In genomic region chr16:29876578-29877249, GRCh38 we compare ENCODE assay signal across 8 cellular contexts. TPM values are rescaled to one million over a fixed set of nuclear protein-coding genes. Genes with fewer than 3 reads are reported as not detected.
DNase-seq lines count a peak whose midpoint lies in the region; ATAC-seq and TF ChIP-seq lines count a peak whose summit lies in the region.

No MANE protein-coding gene starts in this region.

- H3K27ac ChIP-seq in HL-60 (replicated peaks) (no peak overlapping the region), iPS DF 6.9 (ENCODE audit: low read length) (no peak overlapping the region)

- peaks cover 6% of the 10 kb centered on the region; the same call in 1 of the 2 replicates for H3K36me3 ChIP-seq in iPS DF 6.9 (ENCODE audit: control insufficient read depth, insufficient read depth, low read length)

- H3K27ac Mint-ChIP-seq in activated T-cell treated with anti-CD3 and anti-CD28 coated beads, Interleukin-2, amount 50 U/mL, for 72 hours = no peak overlapping the region
- H3K27ac Mint-ChIP-seq in stimulated activated memory B cell treated with anti-CD40 and anti-IgM and Interleukin-4, amounts not matched to agents 10 μg/mL and 1 μg/mL and 100 μg/mL, for 72 hours = no peak overlapping the region

- H3K4me3 Mint-ChIP-seq in activated T-cell treated with anti-CD3 and anti-CD28 coated beads, Interleukin-2, amount 50 U/mL, for 72 hours = peak overlapping the region; percentile 26 to 85
- peak overlapping the region; percentile 69 for H3K4me3 Mint-ChIP-seq in stimulated activated memory B cell treated with anti-CD40 and anti-IgM and Interleukin-4, amounts not matched to agents 10 μg/mL and 1 μg/mL and 100 μg/mL, for 72 hours

- H3K9me3 Mint-ChIP-seq in activated T-cell treated with anti-CD3 and anti-CD28 coated beads, Interleukin-2, amount 50 U/mL, for 72 hours = no peaks in the 10 kb centered on the region
- H3K9me3 Mint-ChIP-seq in stimulated activated memory B cell treated with anti-CD40 and anti-IgM and Interleukin-4, amounts not matched to agents 10 μg/mL and 1 μg/mL and 100 μg/mL, for 72 hours = no peaks in the 10 kb centered on the region

- no peaks in the 10 kb centered on the region for H3K36me3 Mint-ChIP-seq in activated T-cell treated with anti-CD3 and anti-CD28 coated beads, Interleukin-2, amount 50 U/mL, for 72 hours (ENCODE audit: insufficient read depth in 2 of 2)
- no peaks in the 10 kb centered on the region for H3K36me3 Mint-ChIP-seq in stimulated activated memory B cell treated with anti-CD40 and anti-IgM and Interleukin-4, amounts not matched to agents 10 μg/mL and 1 μg/mL and 100 μg/mL, for 72 hours

- 0 out of 2 replicates have a peak, but pooled peaks cover 4% of the 10 kb centered on the region for H3K4me1 ChIP-seq in iPS DF 6.9 (ENCODE audit: control insufficient read depth, insufficient read depth, low read length)

- no CpG with 5 or more reads among the region's 47 CpGs for WGBS in iPS DF 6.9 (ENCODE audit: insufficient coverage, insufficient read length)

- no peak for DNase-seq in HL-60 (ENCODE audit: low read depth in 1 of 2, low spot score in 1 of 2)
- peak; percentile 47 to 51 for DNase-seq in activated T-cell treated with anti-CD3 and anti-CD28 coated beads, Interleukin-2, amount 50 U/mL, for 72 hours
- no peak for DNase-seq in iPS DF 6.9 (ENCODE audit: low read depth, low spot score)
- no peak for DNase-seq in NCI-H345 (lab: John Stamatoyannopoulos, UW)
- no peak for DNase-seq in NCI-H1092 (lab: John Stamatoyannopoulos, UW)
- DNase-seq in LoVo (ENCODE audit: low spot score) = no peak

- H3K4me3 ChIP-seq in HL-60 (replicated peaks; ENCODE audit: insufficient read depth, low read length) (peak overlapping the region; percentile 10), iPS DF 6.9 (ENCODE audit: low read length) (peak overlapping the region; percentile 37; the same call in 1 of the 2 replicates)

- H3K4me1 Mint-ChIP-seq in activated T-cell treated with anti-CD3 and anti-CD28 coated beads, Interleukin-2, amount 50 U/mL, for 72 hours (ENCODE audit: low read depth) = peaks cover 20% of the 10 kb centered on the region
- peaks cover 22% of the 10 kb centered on the region for H3K4me1 Mint-ChIP-seq in stimulated activated memory B cell treated with anti-CD40 and anti-IgM and Interleukin-4, amounts not matched to agents 10 μg/mL and 1 μg/mL and 100 μg/mL, for 72 hours

- no peak for TF ChIP-seq CTCF in HL-60 (IDR thresholded peaks at IDR 0.05; ENCODE audit: insufficient read depth, low read length)

- H3K27me3 ChIP-seq in HL-60 (ENCODE audit: insufficient read depth, poor library complexity, severe bottlenecking) (peaks cover 18% of the 10 kb centered on the region), iPS DF 6.9 (ENCODE audit: control insufficient read depth, insufficient read depth, low read length) (no peaks in the 10 kb centered on the region)

- no peaks in the 10 kb centered on the region for H3K9me3 ChIP-seq in iPS DF 6.9 (ENCODE audit: control insufficient read depth, insufficient read depth, low read length)

- peak; percentile 36 to 46 for ATAC-seq in activated T-cell treated with anti-CD3 and anti-CD28 coated beads, Interleukin-2, amount 50 U/mL, for 72 hours (replicated peaks in 1 of 2)
- peak; percentile 10 for ATAC-seq in stimulated activated memory B cell treated with anti-CD40 and anti-IgM and Interleukin-4, amounts not matched to agents 10 μg/mL and 1 μg/mL and 100 μg/mL, for 72 hours
- ATAC-seq in GM19397 (IDR thresholded peaks at IDR 0.05; ENCODE audit: unreplicated experiment) = no peak

- H3K27me3 Mint-ChIP-seq in activated T-cell treated with anti-CD3 and anti-CD28 coated beads, Interleukin-2, amount 50 U/mL, for 72 hours (ENCODE audit: low read depth) = peaks cover 30% of the 10 kb centered on the region
- peaks cover 48% of the 10 kb centered on the region for H3K27me3 Mint-ChIP-seq in stimulated activated memory B cell treated with anti-CD40 and anti-IgM and Interleukin-4, amounts not matched to agents 10 μg/mL and 1 μg/mL and 100 μg/mL, for 72 hours

RNA-seq across cellular contexts. Expression of gene CDIPT, which starts 13.7 kb away (rescaled TPM):
- total RNA-seq in activated T-cell treated with anti-CD3 and anti-CD28 coated beads, Interleukin-2, amount 50 U/mL, for 72 hours = 10 to 100 TPM; 48.7 to 56.0 TPM

RNA-seq across cellular contexts. Expression of gene SEZ6L2, which starts 22.6 kb away (rescaled TPM):
- under 1 TPM; 0.31 to 0.44 TPM for total RNA-seq in activated T-cell treated with anti-CD3 and anti-CD28 coated beads, Interleukin-2, amount 50 U/mL, for 72 hours

RNA-seq across cellular contexts. Expression of gene ASPHD1, which starts 23.6 kb away (rescaled TPM):
- total RNA-seq in activated T-cell treated with anti-CD3 and anti-CD28 coated beads, Interleukin-2, amount 50 U/mL, for 72 hours = under 1 TPM; 0.82 to 0.93 TPM

RNA-seq across cellular contexts. Expression of gene KCTD13, which starts 49.3 kb away (rescaled TPM):
- 10 to 100 TPM; 45.3 to 46.8 TPM for total RNA-seq in activated T-cell treated with anti-CD3 and anti-CD28 coated beads, Interleukin-2, amount 50 U/mL, for 72 hours

RNA-seq across cellular contexts. Expression of gene MVP, which starts 56.5 kb away (rescaled TPM):
- 100 to 1,000 TPM; 148 to 161 TPM for total RNA-seq in activated T-cell treated with anti-CD3 and anti-CD28 coated beads, Interleukin-2, amount 50 U/mL, for 72 hours

Comparison
In these comparisons a context has a peak if more than half of its experiments do, and no peak if none do; other contexts are left out.
1. DNase-seq: peak in activated T-cell treated with anti-CD3 and anti-CD28 coated beads, Interleukin-2, amount 50 U/mL, for 72 hours (2 of 2); none in HL-60 (0 of 2), iPS DF 6.9 (single experiment), NCI-H345 (single experiment), NCI-H1092 (single experiment) and LoVo (single experiment).